Comparison of ENCODE assay signal across 22 cellular contexts in the genomic region with DNA sequence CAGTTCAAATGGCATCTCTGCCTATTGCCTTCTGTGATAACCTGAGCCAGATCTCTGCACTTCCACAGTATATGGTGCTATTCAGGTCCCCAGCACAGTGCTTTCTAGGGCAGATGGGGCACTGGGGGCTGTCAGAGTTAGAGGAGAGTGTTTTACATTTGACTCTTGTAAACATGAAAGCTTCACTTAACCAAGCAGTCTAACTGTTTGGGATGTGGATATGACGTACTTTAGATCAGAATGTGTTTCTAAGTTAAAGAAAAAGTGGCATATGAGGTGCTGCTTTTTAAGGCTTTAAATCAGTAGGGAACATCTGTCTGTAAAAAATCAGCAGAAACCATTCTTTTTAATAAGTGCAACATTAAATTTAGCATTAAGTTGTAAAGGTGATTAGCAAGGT.
"Had no signal": no experiment of that assay in that cellular context is flagged by ENCODE, and none has a peak within 500 bp of the region (broad histone marks: within the 10 kb centered on the region; RNA-seq: fewer than 3 reads in every experiment).

No MANE protein-coding gene starts in this region.

- H3K36me3 ChIP-seq: prostate gland, right lobe of liver, suprapubic skin had no signal

- H3K9me3 ChIP-seq: body of pancreas, prostate gland, right lobe of liver, suprapubic skin had no signal

- H3K4me3 ChIP-seq: body of pancreas, prostate gland, right lobe of liver, suprapubic skin had no signal

- DNase-seq: activated B cell treated with CpG ODN at 0.5 μM for 24 hours; activated CD4-positive, alpha-beta T cell treated with anti-CD3 and anti-CD28 coated beads for 48 hours; activated CD8-positive, alpha-beta memory T cell treated with anti-CD3 and anti-CD28 coated beads, Interleukin-2, amount 50 U/mL, for 4 hours; activated CD8-positive, alpha-beta T cell treated with anti-CD3 and anti-CD28 coated beads for 36 hours; activated gamma-delta T cell; activated T-cell treated with anti-CD3 and anti-CD28 coated beads, Interleukin-2, amount 50 U/mL, for 48 hours; amniotic stem cell; body of pancreas; effector CD8-positive, alpha-beta T cell; islet precursor cell; mammary epithelial cell; natural killer cell; nucleus accumbens; right lobe of liver; SW 1271 had no signal

- H3K27ac Mint-ChIP-seq: activated B cell treated with CpG ODN at 0.5 μM for 24 hours; activated CD8-positive, alpha-beta T cell treated with anti-CD3 and anti-CD28 coated beads for 36 hours; activated naive CD8-positive, alpha-beta T cell; natural killer cell; type B pancreatic cell had no signal

- ATAC-seq: activated CD8-positive, alpha-beta T cell treated with anti-CD3 and anti-CD28 coated beads for 36 hours; body of pancreas; natural killer cell; right lobe of liver had no signal

- H3K9me3 Mint-ChIP-seq: central memory CD8-positive, alpha-beta T cell; stimulated activated naive CD8-positive, alpha-beta T cell treated with anti-CD3 and anti-CD28 coated beads, Interleukin-15, Interleukin-2, amounts not matched to agents 100 ng/mL and 50 ng/mL, for 24 hours; type B pancreatic cell had no signal

- H3K27me3 Mint-ChIP-seq: activated B cell treated with CpG ODN at 0.5 μM for 24 hours, type B pancreatic cell had no signal

- H3K27ac ChIP-seq: epithelial cell of prostate, prostate gland, right lobe of liver, suprapubic skin had no signal

- H3K4me3 Mint-ChIP-seq: activated CD8-positive, alpha-beta T cell treated with anti-CD3 and anti-CD28 coated beads for 36 hours; activated naive CD8-positive, alpha-beta T cell; central memory CD8-positive, alpha-beta T cell; natural killer cell; stimulated activated naive CD8-positive, alpha-beta T cell treated with anti-CD3 and anti-CD28 coated beads, Interleukin-15, Interleukin-2, amounts not matched to agents 100 ng/mL and 50 ng/mL, for 24 hours; type B pancreatic cell had no signal

- H3K27me3 ChIP-seq: body of pancreas, right lobe of liver, suprapubic skin had no signal

- H3K36me3 Mint-ChIP-seq: activated naive CD8-positive, alpha-beta T cell had no signal
